21 cellular contexts compared by ENCODE assay signal in the genomic region with DNA sequence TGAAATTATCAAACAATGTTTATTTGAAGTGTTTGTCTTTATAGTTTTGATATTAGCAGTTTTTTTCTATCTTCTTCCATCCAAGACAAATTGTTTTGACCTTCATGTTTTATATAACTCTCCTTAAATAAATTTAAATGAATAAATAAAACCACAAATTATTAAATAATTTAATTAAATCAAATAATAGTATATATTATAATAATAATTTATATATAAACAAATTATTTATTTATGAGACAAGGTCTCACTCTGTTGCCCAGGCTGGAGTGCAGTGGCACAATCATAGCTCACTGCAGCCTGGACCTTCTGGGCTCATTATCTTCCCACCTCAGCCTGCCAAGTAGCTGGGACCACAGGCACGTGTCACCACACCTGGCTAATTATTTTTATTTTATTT. TPM values are rescaled to one million over a fixed set of nuclear protein-coding genes. Genes with fewer than 3 reads are reported as not detected.
DNase-seq lines count a peak whose midpoint lies in the region; ATAC-seq and TF ChIP-seq lines count a peak whose summit lies in the region.
"Had no signal": no experiment of that assay in that cellular context is flagged by ENCODE, and none has a peak within 500 bp of the region (broad histone marks: within the 10 kb centered on the region; RNA-seq: fewer than 3 reads in every experiment).

No MANE protein-coding gene starts in this region.

- DNase-seq in activated CD8-positive, alpha-beta memory T cell treated with anti-CD3 and anti-CD28 coated beads, Interleukin-2, amount 50 U/mL, for 48 hours, result peak; percentile 30
- no peak for DNase-seq in activated CD8-positive, alpha-beta memory T cell treated with anti-CD3 and anti-CD28 coated beads, Interleukin-2, amount 50 U/mL, for 4 hours
- DNase-seq in activated CD8-positive, alpha-beta T cell treated with anti-CD3 and anti-CD28 coated beads, Interleukin-2, amount 10 ng/mL, durations not matched to agents 7 days and 5 days, result peak; percentile 4
- no peak for DNase-seq in naive thymus-derived CD4-positive, alpha-beta T cell
- DNase-seq in testis, result peak; percentile 6
- no peak for DNase-seq in left lobe of liver (ENCODE audit: low spot score)
- no peak for DNase-seq in ACHN
- DNase-seq: 8988T, DMS79, GOT3, NCI-H1105, NCI-H146, NCI-H2081 treated with DMSO at 0.1 percent for 48 hours, NCI-H2171 treated with DMSO at 0.1 percent for 48 hours, NCI-H526, Peyer's patch had no signal

- in situ Hi-C loops in ACHN (cut with HindIII; ENCODE audit: low pct_ligation_motif_present, low pct_unique_long_range_greater_than_20kb, low sequenced_read_pairs), result no loop called here

- H3K27me3 Mint-ChIP-seq in activated CD8-positive, alpha-beta T cell treated with anti-CD3 and anti-CD28 coated beads, Interleukin-2, amount 10 ng/mL, durations not matched to agents 7 days and 5 days (ENCODE audit: low read depth), result no peaks in the 10 kb centered on the region
- H3K27me3 Mint-ChIP-seq in naive thymus-derived CD4-positive, alpha-beta T cell, result no peaks in the 10 kb centered on the region

- peaks cover 8 to 9% of the 10 kb centered on the region in 2 donors for H3K4me1 ChIP-seq in naive thymus-derived CD4-positive, alpha-beta T cell (ENCODE audit: control insufficient read depth in 2 of 2, insufficient read depth in 2 of 2, low read length in 2 of 2)
- H3K4me1 ChIP-seq in testis, result no peaks in the 10 kb centered on the region

- no peak for TF ChIP-seq CTCF in testis (IDR thresholded peaks at IDR 0.05)

- CTCF ChIA-PET in activated CD8-positive, alpha-beta T cell treated with anti-CD3 and anti-CD28 coated beads, Interleukin-2, amount 10 ng/mL, durations not matched to agents 7 days and 5 days (lab: Charles Lee), result interaction anchor here (1.8 kb wide), 1 partner anchor 11 kb away, joined by 4 read pairs; no protein-coding TSS in a partner anchor
- CTCF ChIA-PET in naive thymus-derived CD4-positive, alpha-beta T cell (lab: Charles Lee), result interaction anchor here (2.7 kb wide), 1 partner anchor 11 kb away, joined by 14 read pairs; no protein-coding TSS in a partner anchor

- ATAC-seq in activated CD8-positive, alpha-beta T cell treated with anti-CD3 and anti-CD28 coated beads, Interleukin-2, amount 10 ng/mL, durations not matched to agents 7 days and 5 days, result no peak
- no peak for ATAC-seq in naive thymus-derived CD4-positive, alpha-beta T cell
- ATAC-seq in left lobe of liver, result no peak
- no peak for ATAC-seq in GM21576 (IDR thresholded peaks at IDR 0.05; ENCODE audit: unreplicated experiment)
- ATAC-seq: HCT116 had no signal

- no peaks in the 10 kb centered on the region for H3K9me3 Mint-ChIP-seq in activated CD8-positive, alpha-beta T cell treated with anti-CD3 and anti-CD28 coated beads, Interleukin-2, amount 10 ng/mL, durations not matched to agents 7 days and 5 days (ENCODE audit: insufficient read depth)
- no peaks in the 10 kb centered on the region for H3K9me3 Mint-ChIP-seq in naive thymus-derived CD4-positive, alpha-beta T cell

- POLR2A ChIA-PET in activated CD8-positive, alpha-beta T cell treated with anti-CD3 and anti-CD28 coated beads, Interleukin-2, amount 10 ng/mL, durations not matched to agents 7 days and 5 days (lab: Charles Lee), result interaction anchor here (0.6 kb wide), 1 partner anchor 375 kb away, joined by 3 read pairs; no protein-coding TSS in a partner anchor
- POLR2A ChIA-PET in naive thymus-derived CD4-positive, alpha-beta T cell (lab: Charles Lee), result interaction anchor here (1.9 kb wide), 1 partner anchor 11 kb away, joined by 6 read pairs; no protein-coding TSS in a partner anchor

- H3K27ac ChIP-seq in naive thymus-derived CD4-positive, alpha-beta T cell (ENCODE audit: low read depth, low read length), result no peak overlapping the region
- no peak overlapping the region for H3K27ac ChIP-seq in testis
- H3K27ac ChIP-seq: C4-2B, KMS-11, SJCRH30 had no signal

- H3K4me3 ChIP-seq in naive thymus-derived CD4-positive, alpha-beta T cell (ENCODE audit: low read length), result no peak overlapping the region
- H3K4me3 ChIP-seq in testis, result no peak overlapping the region
- H3K4me3 ChIP-seq: Peyer's patch, SJCRH30 had no signal

- no peak for TF ChIP-seq POLR2A in testis (IDR thresholded peaks at IDR 0.05)

- peaks cover 0 to 30% (median 7%) of the 10 kb centered on the region in 3 experiments for H3K36me3 ChIP-seq in naive thymus-derived CD4-positive, alpha-beta T cell (ENCODE audit: control insufficient read depth in 2 of 3, insufficient read depth in 3 of 3, low read length in 3 of 3)
- no peaks in the 10 kb centered on the region for H3K36me3 ChIP-seq in testis (ENCODE audit: low read depth, missing control alignments)

- whole genome bisulfite sequencing in testis, 2 donors, result 80 to 86% methylated on average over 1 of the region's 1 CpG

- no peaks in the 10 kb centered on the region for H3K27me3 ChIP-seq in naive thymus-derived CD4-positive, alpha-beta T cell (ENCODE audit: control insufficient read depth in 2 of 2, insufficient read depth in 2 of 2, low read length in 2 of 2)
- no peaks in the 10 kb centered on the region for H3K27me3 ChIP-seq in testis
- H3K27me3 ChIP-seq: Peyer's patch, SJCRH30 had no signal

- H3K9me3 ChIP-seq in naive thymus-derived CD4-positive, alpha-beta T cell (ENCODE audit: control insufficient read depth in 2 of 3, low read length in 3 of 3), result no peaks in the 10 kb centered on the region
- H3K9me3 ChIP-seq in testis, result no peaks in the 10 kb centered on the region
- H3K9me3 ChIP-seq: Peyer's patch, SJCRH30 had no signal

- H3K27ac Mint-ChIP-seq in activated CD8-positive, alpha-beta T cell treated with anti-CD3 and anti-CD28 coated beads, Interleukin-2, amount 10 ng/mL, durations not matched to agents 7 days and 5 days, result no peak overlapping the region
- H3K27ac Mint-ChIP-seq in naive thymus-derived CD4-positive, alpha-beta T cell, result peak overlapping the region in 6 of 9 donors; percentile 7 to 68 (median 38)

- H3K4me1 Mint-ChIP-seq in activated CD8-positive, alpha-beta T cell treated with anti-CD3 and anti-CD28 coated beads, Interleukin-2, amount 10 ng/mL, durations not matched to agents 7 days and 5 days (ENCODE audit: low read depth), result peaks cover 12% of the 10 kb centered on the region
- H3K4me1 Mint-ChIP-seq in naive thymus-derived CD4-positive, alpha-beta T cell, result peaks cover 8 to 23% (median 18%) of the 10 kb centered on the region in 7 donors

- no peak overlapping the region for H3K4me3 Mint-ChIP-seq in activated CD8-positive, alpha-beta T cell treated with anti-CD3 and anti-CD28 coated beads, Interleukin-2, amount 10 ng/mL, durations not matched to agents 7 days and 5 days
- no peak overlapping the region for H3K4me3 Mint-ChIP-seq in naive thymus-derived CD4-positive, alpha-beta T cell

- intact Hi-C loops in naive thymus-derived CD4-positive, alpha-beta T cell (cut with micrococcal nuclease), result no loop called here
- intact Hi-C loops in testis (cut with DNase I; ENCODE audit: low total_unique reads), result no loop called here

- H3K36me3 Mint-ChIP-seq in activated CD8-positive, alpha-beta T cell treated with anti-CD3 and anti-CD28 coated beads, Interleukin-2, amount 10 ng/mL, durations not matched to agents 7 days and 5 days (ENCODE audit: low read depth), result peaks cover 29% of the 10 kb centered on the region
- H3K36me3 Mint-ChIP-seq in naive thymus-derived CD4-positive, alpha-beta T cell, result peaks cover 4 to 32% (median 15%) of the 10 kb centered on the region in 5 donors

RNA-seq across cellular contexts. Expression of gene PWP2, which starts 12.4 kb away (rescaled TPM):
- total RNA-seq in activated CD8-positive, alpha-beta T cell treated with anti-CD3 and anti-CD28 coated beads, Interleukin-2, amount 10 ng/mL, durations not matched to agents 7 days and 5 days, result 1 to 10 TPM; 2.9 to 8.0 TPM
- 10 to 100 TPM; 12.0 to 42.3 (median 23.0) TPM for total RNA-seq in naive thymus-derived CD4-positive, alpha-beta T cell
- 10 to 100 TPM in 1 of 2 donors, 1 to 10 TPM in 1; 8.7 to 17.9 TPM for polyA plus RNA-seq in naive thymus-derived CD4-positive, alpha-beta T cell
- total RNA-seq in testis, result 10 to 100 TPM in 1 of 2 donors, 1 to 10 TPM in 1; 7.8 to 23.7 TPM
- polyA plus RNA-seq in testis (ENCODE audit: insufficient read depth, low read depth, low replicate concordance), result 10.8 TPM
- total RNA-seq in left lobe of liver, result 4.8 TPM

RNA-seq across cellular contexts. Expression of gene GATD3, which starts 38.7 kb away (rescaled TPM):
- 10 to 100 TPM in 1 of 2 experiments, 1 to 10 TPM in 1; 8.2 to 10.6 TPM for total RNA-seq in activated CD8-positive, alpha-beta T cell treated with anti-CD3 and anti-CD28 coated beads, Interleukin-2, amount 10 ng/mL, durations not matched to agents 7 days and 5 days
- 10 to 100 TPM; 13.3 to 47.8 (median 46.5) TPM for total RNA-seq in naive thymus-derived CD4-positive, alpha-beta T cell
- polyA plus RNA-seq in naive thymus-derived CD4-positive, alpha-beta T cell, result 10 to 100 TPM; 51.2 to 56.8 TPM
- total RNA-seq in testis (10 to 100 TPM; 20.1 to 78.3 TPM), left lobe of liver (41.2 TPM)
- polyA plus RNA-seq in testis (ENCODE audit: insufficient read depth, low read depth, low replicate concordance), result 19.0 TPM

Comparison
In these comparisons a context has a peak if more than half of its experiments do, and no peak if none do; other contexts are left out.
1. DNase-seq: peak in activated CD8-positive, alpha-beta memory T cell treated with anti-CD3 and anti-CD28 coated beads, Interleukin-2, amount 50 U/mL, for 48 hours (single experiment), activated CD8-positive, alpha-beta T cell treated with anti-CD3 and anti-CD28 coated beads, Interleukin-2, amount 10 ng/mL, durations not matched to agents 7 days and 5 days (single experiment) and testis (single experiment); none in activated CD8-positive, alpha-beta memory T cell treated with anti-CD3 and anti-CD28 coated beads, Interleukin-2, amount 50 U/mL, for 4 hours (single experiment), naive thymus-derived CD4-positive, alpha-beta T cell (0 of 9), left lobe of liver (single experiment) and ACHN (single experiment).